18 cellular contexts compared by ENCODE assay signal in genomic region chr6:157312733-157313132, GRCh38.
"Had no signal": no experiment of that assay in that cellular context is flagged by ENCODE, and none has a peak within 500 bp of the region (broad histone marks: within the 10 kb centered on the region; RNA-seq: fewer than 3 reads in every experiment).

No MANE protein-coding gene starts in this region.

- H3K27me3 ChIP-seq: ascending aorta, esophagus squamous epithelium, right atrium auricular region, transverse colon had no signal

- H3K4me3 ChIP-seq: ascending aorta, esophagus squamous epithelium, lower lobe of right lung, right atrium auricular region, transverse colon had no signal

- DNase-seq: activated CD4-positive, alpha-beta T cell treated with anti-CD3 and anti-CD28 coated beads, Interleukin-2, amount 50 U/mL, for 48 hours; activated CD8-positive, alpha-beta memory T cell treated with anti-CD3 and anti-CD28 coated beads, Interleukin-2, amount 10 ng/mL, durations not matched to agents 7 days and 5 days; activated naive CD4-positive, alpha-beta T cell treated with anti-CD3 and anti-CD28 coated beads, Interleukin-2, amount 10 ng/mL, durations not matched to agents 7 days and 5 days; activated T-cell treated with anti-CD3 and anti-CD28 coated beads, Interleukin-2, amount 50 U/mL, for 1 hour; caudate nucleus; esophagus squamous epithelium; foreskin fibroblast; glutamatergic neuron; left colon; lower lobe of right lung; nephron progenitor cell; stimulated activated CD4-positive, alpha-beta T cell treated with anti-CD3 and anti-CD28 coated beads, Interleukin-2, amount 100 ng/mL, for 48 hours; T-helper 17 cell; transverse colon; WERI-Rb-1 had no signal

- H3K27ac ChIP-seq: ascending aorta, esophagus squamous epithelium, lower lobe of right lung, right atrium auricular region, transverse colon, WERI-Rb-1 had no signal

- ATAC-seq: activated CD8-positive, alpha-beta memory T cell treated with anti-CD3 and anti-CD28 coated beads, Interleukin-2, amount 10 ng/mL, durations not matched to agents 7 days and 5 days; left colon; stimulated activated memory B cell treated with anti-CD40 and anti-IgM and Interleukin-4, amounts not matched to agents 10 μg/mL and 1 μg/mL and 100 μg/mL, for 72 hours; T-helper 17 cell had no signal

- H3K9me3 ChIP-seq: ascending aorta, esophagus squamous epithelium, lower lobe of right lung, right atrium auricular region, transverse colon had no signal
